ENCODE assay signal across 8 cellular contexts in genomic region chr9:95316794-95317118, GRCh38. TPM values are rescaled to one million over a fixed set of nuclear protein-coding genes. Genes with fewer than 3 reads are reported as not detected.
A peak's percentile ranks its signal among the peaks of the same experiment; 100 is the strongest.
DNase-seq lines count a peak whose midpoint lies in the region; ATAC-seq, FAIRE-seq and TF ChIP-seq lines count a peak whose summit lies in the region.

No MANE protein-coding gene starts in this region.

- H3K27me3 ChIP-seq in KMS-11 (ENCODE audit: insufficient read depth, low read depth): no peaks in the 10 kb centered on the region

- H3K4me3 ChIP-seq in KMS-11 (IDR thresholded peaks at IDR 0.05; ENCODE audit: insufficient read depth, low read depth, low read length) (no peak overlapping the region), kidney (ENCODE audit: low read length in 2 of 2) (peak overlapping the region; percentile 62 to 91)

- peaks cover 6% of the 10 kb centered on the region; the same call in 1 of the 2 replicates for H3K79me2 ChIP-seq in KMS-11 (ENCODE audit: insufficient read depth, low read depth)

- no peak for TF ChIP-seq CTCF in KMS-11 (conservative IDR thresholded peaks at IDR 0.05; ENCODE audit: low read depth, low read length)
- no peak for TF ChIP-seq CTCF in kidney (IDR thresholded peaks at IDR 0.05; ENCODE audit: borderline replicate concordance, extremely low read depth, insufficient read depth)

- no peak for TF ChIP-seq POLR2A in H54 (IDR thresholded peaks at IDR 0.05; ENCODE audit: low read depth, low read length)

- H3K4me1 ChIP-seq in KMS-11 (ENCODE audit: low read depth, poor library complexity, severe bottlenecking) (peaks cover 9% of the 10 kb centered on the region), kidney (ENCODE audit: control insufficient read depth in 1 of 2, insufficient read depth in 1 of 2, low read depth in 1 of 2, low read length in 2 of 2) (no peaks in the 10 kb centered on the region)

- H3K36me3 ChIP-seq in KMS-11 (ENCODE audit: insufficient read depth): no peaks in the 10 kb centered on the region
- H3K36me3 ChIP-seq in kidney (ENCODE audit: control insufficient read depth in 1 of 2, insufficient read depth in 2 of 2, low read length in 2 of 2): no peaks in the 10 kb centered on the region

- H3K9me3 ChIP-seq in kidney (ENCODE audit: control insufficient read depth in 1 of 2, low read length in 2 of 2): no peaks in the 10 kb centered on the region

- peak overlapping the region; percentile 53 for H3K4me2 ChIP-seq in KMS-11

- H4K20me1 ChIP-seq in KMS-11 (ENCODE audit: insufficient read depth): no peaks in the 10 kb centered on the region

- H3K27ac ChIP-seq in KMS-11: peak overlapping the region; percentile 98; the same call in 1 of the 2 replicates
- H3K27ac ChIP-seq in kidney (ENCODE audit: low read depth in 2 of 2, low read length in 2 of 2): peak overlapping the region; percentile 64 to 75

- H3K9ac ChIP-seq in KMS-11 (peak overlapping the region; percentile 100; the same call in 1 of the 2 replicates), kidney (ENCODE audit: low read length in 2 of 2) (peak overlapping the region in 1 of 2 donors; percentile 62)

- DNase-seq in stimulated activated CD4-positive, alpha-beta T cell treated with anti-CD3 and anti-CD28 coated beads, Interleukin-1b, Interleukin-23, amount 100 ng/mL, for 48 hours: peak; percentile 47
- no peak for DNase-seq in stimulated activated CD4-positive, alpha-beta T cell treated with anti-CD3 and anti-CD28 coated beads, Interleukin-4, amount 100 ng/mL, for 1 hour
- DNase-seq in H54 (ENCODE audit: insufficient read length, low spot score) (peak; percentile 99), RCC 7860 (ENCODE audit: low spot score) (peak; percentile 51), cerebellum (ENCODE audit: low spot score) (peak; percentile 43), kidney (peak; percentile 87)
- DNase-seq in stimulated activated naive CD8-positive, alpha-beta T cell treated with anti-CD3 and anti-CD28 coated beads, Interleukin-15, Interleukin-2, amounts not matched to agents 100 U/mL and 50 U/mL, for 24 hours: peak; percentile 70

- intact Hi-C loops in kidney (cut with DNase I): no loop called here

- ATAC-seq in stimulated activated naive CD8-positive, alpha-beta T cell treated with anti-CD3 and anti-CD28 coated beads, Interleukin-15, Interleukin-2, amounts not matched to agents 100 U/mL and 50 U/mL, for 24 hours: peak; percentile 60

- peak overlapping the region; percentile 97 for H2AFZ ChIP-seq in KMS-11 (ENCODE audit: low read depth)

- FAIRE-seq in H54 (lab: Jason Lieb, UNC) (no peak), RCC 7860 (lab: Jason Lieb, UNC) (no peak), kidney (lab: Jason Lieb, UNC) (no peak)

RNA-seq across cellular contexts. Expression of gene FANCC, which starts 0.8 kb away (rescaled TPM):
- total RNA-seq in cerebellum: 27.0 TPM
- 10.8 TPM for total RNA-seq in kidney
- 7.5 TPM for polyA plus RNA-seq in kidney (ENCODE audit: insufficient read depth, low read depth, low replicate concordance)
